In genomic region chr3:37456791-37457190, GRCh38 we compare ENCODE assay signal across 2 cellular contexts.
TF ChIP-seq lines count a peak whose summit lies in the region.

No MANE protein-coding gene starts in this region.

TF ChIP-seq in liver, 16 proteins besides CTCF, POLR2A, EP300 and RAD21 (continued from another document):
- TF ChIP-seq SP1 (IDR thresholded peaks at IDR 0.05) (no peak), JUND (IDR thresholded peaks at IDR 0.05) (no peak), MAX (IDR thresholded peaks at IDR 0.05) (no peak), RXRA (IDR thresholded peaks at IDR 0.05) (no peak), ZBTB33 (IDR thresholded peaks at IDR 0.05) (no peak), YY1 (IDR thresholded peaks at IDR 0.05) (no peak), EGR1 (IDR thresholded peaks at IDR 0.05; ENCODE audit: low read depth in 2 of 2) (no peak), FOXA2 (IDR thresholded peaks at IDR 0.05) (no peak), GABPA (IDR thresholded peaks at IDR 0.05 in 1 of 2, conservative IDR thresholded peaks at IDR 0.05 in 1 of 2) (no peak), FOXA1 (IDR thresholded peaks at IDR 0.05) (no peak)
TF ChIP-seq in liver: peak in this region for 0.

TF ChIP-seq in HepG2, 621 proteins besides CTCF, POLR2A, EP300 and RAD21 (continued from another document):
- TF ChIP-seq ATF2 (CRISPR knock-in tag; IDR thresholded peaks at IDR 0.05) (no peak), MTF2 (CRISPR knock-in tag; IDR thresholded peaks at IDR 0.05; ENCODE audit: borderline replicate concordance) (no peak), MTA3 (CRISPR knock-in tag; IDR thresholded peaks at IDR 0.05) (no peak), JUND (CRISPR knock-in tag; IDR thresholded peaks at IDR 0.05) (no peak), ZNF652 (CRISPR knock-in tag; IDR thresholded peaks at IDR 0.05; ENCODE audit: borderline replicate concordance, low read depth) (no peak), HNRNPLL (IDR thresholded peaks at IDR 0.05; ENCODE audit: low read depth, low read length, poor library complexity, severe bottlenecking) (no peak), ZNF101 (CRISPR knock-in tag; IDR thresholded peaks at IDR 0.05; ENCODE audit: borderline replicate concordance, low read depth) (no peak), HOXA5 (CRISPR knock-in tag; IDR thresholded peaks at IDR 0.05) (no peak), SRF (IDR thresholded peaks at IDR 0.05; ENCODE audit: low read depth, low read length) (no peak), HMGXB4 (CRISPR knock-in tag; IDR thresholded peaks at IDR 0.05; ENCODE audit: borderline replicate concordance in 1 of 2, low read depth in 1 of 2) (no peak)
TF ChIP-seq in HepG2: peak in this region for 0.
